In genomic region chr3:194976049-194976451, GRCh38 we compare ENCODE assay signal across 17 cellular contexts.
DNase-seq lines count a peak whose midpoint lies in the region; ATAC-seq and TF ChIP-seq lines count a peak whose summit lies in the region.
"Had no signal": no experiment of that assay in that cellular context is flagged by ENCODE, and none has a peak within 500 bp of the region (broad histone marks: within the 10 kb centered on the region; RNA-seq: fewer than 3 reads in every experiment).

No MANE protein-coding gene starts in this region.

- peak; percentile 23 for ATAC-seq in esophagus mucosa
- ATAC-seq in HG03457 (IDR thresholded peaks at IDR 0.05; ENCODE audit: unreplicated experiment) = no peak
- ATAC-seq in HG02623 (IDR thresholded peaks at IDR 0.05; ENCODE audit: unreplicated experiment) = no peak
- ATAC-seq: left colon had no signal

- no peak overlapping the region for H3K4me3 ChIP-seq in MG63
- no peak overlapping the region for H3K4me3 ChIP-seq in spleen
- H3K4me3 ChIP-seq in transverse colon = no peak overlapping the region

- intact Hi-C loops in spleen (cut with DNase I; ENCODE audit: low total_unique reads) = no loop called here
- intact Hi-C loops in transverse colon (cut with DNase I; ENCODE audit: low total_unique reads) = no loop called here

- H3K27me3 ChIP-seq in MG63 = no peaks in the 10 kb centered on the region
- no peaks in the 10 kb centered on the region for H3K27me3 ChIP-seq in spleen (replicated peaks in 1 of 7)
- H3K27me3 ChIP-seq in transverse colon = no peaks in the 10 kb centered on the region
- H3K27me3 ChIP-seq: brain microvascular endothelial cell had no signal

- TF ChIP-seq EP300 in transverse colon (IDR thresholded peaks at IDR 0.05; ENCODE audit: low read depth) = no peak

- TF ChIP-seq CTCF in spleen (IDR thresholded peaks at IDR 0.05 in 8 of 11, conservative IDR thresholded peaks at IDR 0.05 in 3 of 11) (no peak), transverse colon (IDR thresholded peaks at IDR 0.05) (no peak)

- peaks cover 0 to 24% (median 5%) of the 10 kb centered on the region in 6 donors for H3K4me1 ChIP-seq in spleen
- no peaks in the 10 kb centered on the region for H3K4me1 ChIP-seq in transverse colon

- H3K9me3 ChIP-seq in MG63 = no peaks in the 10 kb centered on the region
- no peaks in the 10 kb centered on the region for H3K9me3 ChIP-seq in spleen
- no peaks in the 10 kb centered on the region for H3K9me3 ChIP-seq in transverse colon

- WGBS in spleen, 5 donors = 43 to 80% (median 64%) methylated on average over 5 of the region's 5 CpGs
- 75% methylated on average over 5 of the region's 5 CpGs; no CpG with 5 or more reads in 1 of the 2 donors for WGBS in transverse colon (ENCODE audit: low coverage in 1 of 2), 2 donors

- no peaks in the 10 kb centered on the region for H3K36me3 ChIP-seq in MG63
- H3K36me3 ChIP-seq in spleen = no peaks in the 10 kb centered on the region
- no peaks in the 10 kb centered on the region for H3K36me3 ChIP-seq in transverse colon
- H3K36me3 ChIP-seq: brain microvascular endothelial cell had no signal

- H3K27ac ChIP-seq in spleen (peak overlapping the region in 7 of 8 donors; percentile 28 to 83 (median 70)), transverse colon (no peak overlapping the region)
- H3K27ac ChIP-seq: brain microvascular endothelial cell had no signal

- DNase-seq in DMS79 (lab: John Stamatoyannopoulos, UW) (peak; percentile 79), MG63 (peak; percentile 88), spleen (no peak), transverse colon (no peak)
- DNase-seq: activated CD4-positive, alpha-beta T cell treated with anti-CD3 and anti-CD28 coated beads, Interleukin-2, amount 50 U/mL, for 48 hours; activated naive CD8-positive, alpha-beta T cell treated with anti-CD3 and anti-CD28 coated beads for 36 hours; AML-193; brain microvascular endothelial cell; GDM1; HCEC 1CT; left colon; NCI-H1417 treated with DMSO at 0.1 percent for 48 hours; NCI-H226; stimulated activated CD4-positive, alpha-beta T cell treated with anti-CD3 and anti-CD28 coated beads, Interleukin-4, amount 100 ng/mL, for 1 hour had no signal

- TF ChIP-seq POLR2A in spleen (IDR thresholded peaks at IDR 0.05) (no peak), transverse colon (IDR thresholded peaks at IDR 0.05) (no peak)

- in situ Hi-C loops in transverse colon (cut with MboI; ENCODE audit: low pct_ligation_motif_present in 1 of 4, low pct_unique_long_range_greater_than_20kb in 1 of 4, low sequenced_read_pairs in 3 of 4) = loop anchor here in 2 of 4 donors (25.0 kb wide), 1 partner anchor 289 kb away; the partner anchor contains the start of gene FAM43A (in 2 of the 2)

Comparison
In these comparisons a context has a peak if more than half of its experiments do, and no peak if none do; other contexts are left out.
1. DNase-seq: peak in DMS79 (single experiment) and MG63 (single experiment); none in spleen (single experiment) and transverse colon (single experiment).
2. H3K27ac ChIP-seq: peak in spleen (7 of 8); none in transverse colon (0 of 4).